1 cellular context compared by ENCODE assay signal in genomic region chr3:12964713-12965612, GRCh38.
A peak's percentile ranks its signal among the peaks of the same experiment; 100 is the strongest.
TF ChIP-seq lines count a peak whose summit lies in the region.

No MANE protein-coding gene starts in this region.

TF ChIP-seq in HepG2, 621 proteins besides CTCF, POLR2A, EP300 and RAD21 (continued from another document and continues in another):
- TF ChIP-seq ZBTB49 (CRISPR knock-in tag; IDR thresholded peaks at IDR 0.05; ENCODE audit: borderline replicate concordance) (no peak), ZFAT (CRISPR knock-in tag; conservative IDR thresholded peaks at IDR 0.05) (no peak), ZNF674 (CRISPR knock-in tag; IDR thresholded peaks at IDR 0.05; ENCODE audit: low read depth) (no peak), ZNF562 (CRISPR knock-in tag; IDR thresholded peaks at IDR 0.05; ENCODE audit: borderline replicate concordance) (no peak), FOXK1 (CRISPR knock-in tag; IDR thresholded peaks at IDR 0.05; ENCODE audit: borderline replicate concordance, low read depth) (peak; percentile 91), ZNF281 (CRISPR knock-in tag; IDR thresholded peaks at IDR 0.05; ENCODE audit: borderline replicate concordance) (peak; percentile 85), ZNF17 (CRISPR knock-in tag; IDR thresholded peaks at IDR 0.05) (no peak), JARID2 (CRISPR knock-in tag; IDR thresholded peaks at IDR 0.05; ENCODE audit: insufficient replicate concordance) (peak; percentile 46), PHF21A (CRISPR knock-in tag; IDR thresholded peaks at IDR 0.05) (peak; percentile 94), HNRNPH1 (optimal IDR thresholded peaks at IDR 0.05; ENCODE audit: low read depth, low read length) (no peak), TSC22D2 (CRISPR knock-in tag; IDR thresholded peaks at IDR 0.05; ENCODE audit: borderline replicate concordance) (no peak), JDP2 (CRISPR knock-in tag; IDR thresholded peaks at IDR 0.05; ENCODE audit: borderline replicate concordance) (no peak), ZNF687 (CRISPR knock-in tag; IDR thresholded peaks at IDR 0.05) (peak; percentile 61), TBX3 (IDR thresholded peaks at IDR 0.05; ENCODE audit: borderline replicate concordance) (peak; percentile 59; the same call in 1 of the 2 replicates), RXRB (CRISPR knock-in tag; IDR thresholded peaks at IDR 0.05; ENCODE audit: borderline replicate concordance) (peak; percentile 76), ZNF790 (CRISPR knock-in tag; IDR thresholded peaks at IDR 0.05; ENCODE audit: borderline replicate concordance) (no peak), REST (IDR thresholded peaks at IDR 0.05; ENCODE audit: borderline replicate concordance in 1 of 2, low read depth in 1 of 2, low read length in 2 of 2) (peak in 1 of 2 experiments; percentile 62; a peak in 2 of 4 replicates), ZNF598 (CRISPR knock-in tag; IDR thresholded peaks at IDR 0.05; ENCODE audit: borderline replicate concordance) (no peak), KMT2A (CRISPR knock-in tag; IDR thresholded peaks at IDR 0.05) (no peak), TOPORS (CRISPR knock-in tag; IDR thresholded peaks at IDR 0.05) (no peak; the same call in 1 of the 2 replicates), NFATC3 (CRISPR knock-in tag; IDR thresholded peaks at IDR 0.05) (no peak), ZNF703 (CRISPR knock-in tag; IDR thresholded peaks at IDR 0.05; ENCODE audit: borderline replicate concordance) (no peak), DDIT3 (CRISPR knock-in tag; IDR thresholded peaks at IDR 0.05) (no peak), PRDM4 (CRISPR knock-in tag; IDR thresholded peaks at IDR 0.05; ENCODE audit: borderline replicate concordance) (no peak), ISX (CRISPR knock-in tag; conservative IDR thresholded peaks at IDR 0.05) (no peak), KDM5B (CRISPR knock-in tag; IDR thresholded peaks at IDR 0.05; ENCODE audit: borderline replicate concordance) (no peak), ZNF883 (CRISPR knock-in tag; IDR thresholded peaks at IDR 0.05; ENCODE audit: not compliant biosample characterization) (no peak), ZNF441 (CRISPR knock-in tag; IDR thresholded peaks at IDR 0.05; ENCODE audit: borderline replicate concordance) (0 out of 2 replicates have a peak, but pooled peaks have one; percentile 7), THAP11 (CRISPR knock-in tag; IDR thresholded peaks at IDR 0.05) (peak; percentile 66), MAZ (IDR thresholded peaks at IDR 0.05; ENCODE audit: borderline replicate concordance, low read depth, low read length) (no peak), MAZ (CRISPR knock-in tag; IDR thresholded peaks at IDR 0.05; ENCODE audit: low read depth) (no peak), HES4 (CRISPR knock-in tag; IDR thresholded peaks at IDR 0.05; ENCODE audit: borderline replicate concordance) (no peak), HDAC1 (CRISPR knock-in tag; IDR thresholded peaks at IDR 0.05) (peak; percentile 93), RBFOX2 (IDR thresholded peaks at IDR 0.05; ENCODE audit: low read depth, low read length) (no peak), ZNF512B (CRISPR knock-in tag; IDR thresholded peaks at IDR 0.05; ENCODE audit: borderline replicate concordance) (no peak), NFKB2 (CRISPR knock-in tag; IDR thresholded peaks at IDR 0.05; ENCODE audit: borderline replicate concordance) (no peak), ZFYVE20 (CRISPR knock-in tag; IDR thresholded peaks at IDR 0.05; ENCODE audit: borderline replicate concordance, low read depth) (no peak), ZNF724P (CRISPR knock-in tag; IDR thresholded peaks at IDR 0.05; ENCODE audit: borderline replicate concordance) (no peak), ZNF317 (CRISPR knock-in tag; IDR thresholded peaks at IDR 0.05) (no peak), MAF1 (CRISPR knock-in tag; IDR thresholded peaks at IDR 0.05; ENCODE audit: borderline replicate concordance) (0 out of 2 replicates have a peak, but pooled peaks have one; percentile 33), RNF219 (CRISPR knock-in tag; IDR thresholded peaks at IDR 0.05) (no peak)
